Comparison of ENCODE assay signal across 1 cellular context in genomic region chr1:6473974-6474814, GRCh38.
TF ChIP-seq lines count a peak whose summit lies in the region.

No MANE protein-coding gene starts in this region.

TF ChIP-seq in H1, 55 proteins besides CTCF, POLR2A, EP300 and RAD21:
- TF ChIP-seq YY1 (IDR thresholded peaks at IDR 0.05; ENCODE audit: low read depth, low read length): no peak
- TF ChIP-seq E2F6 (IDR thresholded peaks at IDR 0.05): 0 out of 2 replicates have a peak, but pooled peaks have one; percentile 29
- no peak for TF ChIP-seq MAFK (IDR thresholded peaks at IDR 0.05; ENCODE audit: low read depth, low read length)
- TF ChIP-seq PHF8 (conservative IDR thresholded peaks at IDR 0.05; ENCODE audit: low read depth, low read length): no peak
- no peak for TF ChIP-seq USF2 (IDR thresholded peaks at IDR 0.05; ENCODE audit: low read length)
- TF ChIP-seq TEAD4 (IDR thresholded peaks at IDR 0.05; ENCODE audit: low read depth, low read length): no peak
- TF ChIP-seq MAX (IDR thresholded peaks at IDR 0.05): 0 out of 2 replicates have a peak, but pooled peaks have one; percentile 15
- no peak for TF ChIP-seq GTF2F1 (IDR thresholded peaks at IDR 0.05; ENCODE audit: borderline replicate concordance, low read depth, low read length)
- no peak for TF ChIP-seq KDM1A (IDR thresholded peaks at IDR 0.05; ENCODE audit: borderline replicate concordance, low read length)
- no peak for TF ChIP-seq BCL11A (IDR thresholded peaks at IDR 0.05; ENCODE audit: low read depth in 2 of 2, low read length in 2 of 2)
- no peak for TF ChIP-seq KDM4A (IDR thresholded peaks at IDR 0.05; ENCODE audit: low read depth, low read length, severe bottlenecking)
- no peak for TF ChIP-seq CREB1 (IDR thresholded peaks at IDR 0.05)
